1 cellular context compared by ENCODE assay signal in genomic region chr15:33737687-33738606, GRCh38.
TF ChIP-seq lines count a peak whose summit lies in the region.

No MANE protein-coding gene starts in this region.

TF ChIP-seq in H1, 55 proteins besides CTCF, POLR2A, EP300 and RAD21 (continued from another document):
- TF ChIP-seq BRCA1 (IDR thresholded peaks at IDR 0.05; ENCODE audit: low read depth, low read length) (no peak), SIRT6 (IDR thresholded peaks at IDR 0.05; ENCODE audit: low read length) (no peak), ASH2L (IDR thresholded peaks at IDR 0.05; ENCODE audit: low read length) (peak; percentile 56), POU5F1 (IDR thresholded peaks at IDR 0.05; ENCODE audit: low read depth, low read length) (no peak), TEAD4 (IDR thresholded peaks at IDR 0.05; ENCODE audit: low read depth, low read length) (no peak), MAX (IDR thresholded peaks at IDR 0.05) (no peak), KDM4A (IDR thresholded peaks at IDR 0.05; ENCODE audit: low read depth, low read length, severe bottlenecking) (peak; percentile 23), TBP (IDR thresholded peaks at IDR 0.05; ENCODE audit: low read depth, low read length) (no peak), E2F6 (IDR thresholded peaks at IDR 0.05) (no peak), CEBPB (IDR thresholded peaks at IDR 0.05; ENCODE audit: low read depth, low read length) (no peak), SIX5 (IDR thresholded peaks at IDR 0.05; ENCODE audit: low read depth, low read length) (no peak), SP2 (IDR thresholded peaks at IDR 0.05; ENCODE audit: low read length) (no peak), SIN3A (conservative IDR thresholded peaks at IDR 0.05 in 1 of 2, IDR thresholded peaks at IDR 0.05 in 1 of 2; ENCODE audit: low read depth in 1 of 2, low read length in 2 of 2) (0 out of 4 replicates have a peak, but pooled peaks of 1 of the 2 experiments have one; percentile 67), ZNF274 (IDR thresholded peaks at IDR 0.05; ENCODE audit: borderline replicate concordance, extremely low read depth, low read length) (no peak), RBBP5 (IDR thresholded peaks at IDR 0.05; ENCODE audit: borderline replicate concordance, low read depth, low read length) (no peak), KDM5A (IDR thresholded peaks at IDR 0.05; ENCODE audit: low read length) (no peak), TAF1 (IDR thresholded peaks at IDR 0.05; ENCODE audit: low read depth, low read length) (no peak), ATF3 (IDR thresholded peaks at IDR 0.05; ENCODE audit: insufficient read depth, low read depth, low read length) (no peak), HDAC6 (IDR thresholded peaks at IDR 0.05; ENCODE audit: low read depth, low read length) (no peak), SP4 (IDR thresholded peaks at IDR 0.05; ENCODE audit: low read length) (no peak), POLR2AphosphoS5 (IDR thresholded peaks at IDR 0.05; ENCODE audit: low read depth, low read length) (no peak), CHD7 (IDR thresholded peaks at IDR 0.05; ENCODE audit: insufficient replicate concordance, low read length) (no peak), CHD1 (IDR thresholded peaks at IDR 0.05; ENCODE audit: low read depth, low read length) (no peak), NANOG (IDR thresholded peaks at IDR 0.05; ENCODE audit: insufficient read depth, low read depth, low read length, poor library complexity, severe bottlenecking) (peak; percentile 70)
